In the genomic region with DNA sequence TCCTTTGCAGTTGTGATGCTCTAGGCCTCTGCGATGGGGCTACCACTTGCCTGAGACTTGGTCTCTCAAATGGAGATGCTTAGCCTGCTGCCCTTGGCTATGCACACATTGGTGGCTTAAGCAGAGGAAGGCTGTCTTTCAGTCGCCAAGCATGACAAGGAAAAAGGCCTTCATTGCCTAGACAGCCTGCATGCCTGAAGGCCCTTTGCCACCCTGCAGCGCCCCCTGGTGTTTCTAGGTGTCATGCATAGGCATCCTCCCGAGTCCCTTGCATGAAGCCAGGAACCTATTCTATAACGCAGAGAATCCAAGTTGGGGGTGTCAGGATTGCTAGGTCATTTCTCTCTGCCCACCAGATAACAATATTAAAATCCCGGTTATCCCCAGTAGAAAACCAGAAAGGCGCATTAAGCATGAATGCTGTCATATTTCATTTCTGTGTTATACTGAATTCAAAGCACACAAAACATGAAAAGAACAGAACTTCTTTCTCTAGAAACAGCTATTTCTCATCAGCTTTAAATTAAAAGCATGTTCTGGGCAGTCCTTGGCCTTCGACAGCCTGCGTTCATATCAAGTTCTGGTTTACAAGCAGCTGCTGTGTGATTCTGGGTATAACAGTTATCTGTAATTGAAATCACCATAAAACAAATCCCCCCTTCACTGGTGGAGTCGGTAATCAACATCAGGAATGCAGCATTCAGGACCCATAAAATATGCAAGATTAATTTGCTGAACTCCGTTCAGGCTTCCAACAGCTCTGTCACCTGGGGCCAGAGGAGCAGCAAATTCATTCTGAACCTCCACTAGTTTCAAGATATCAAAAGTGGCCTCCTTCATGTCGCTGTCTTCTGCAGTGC, we compare ENCODE assay signal across 8 cellular contexts. TPM values are rescaled to one million over a fixed set of nuclear protein-coding genes. Genes with fewer than 3 reads are reported as not detected.
A peak's percentile ranks its signal among the peaks of the same experiment; 100 is the strongest.
DNase-seq lines count a peak whose midpoint lies in the region; ATAC-seq and TF ChIP-seq lines count a peak whose summit lies in the region.

No MANE protein-coding gene starts in this region.

- CTCF ChIA-PET in activated CD4-positive, alpha-beta T cell treated with anti-CD3 and anti-CD28 coated beads for 36 hours (lab: Charles Lee), result interaction anchor here (0.7 to 1.0 kb wide), 2 partner anchors 8 to 658 kb away, joined by 3 read pairs; no protein-coding TSS in a partner anchor
- CTCF ChIA-PET in HEK293 (lab: Yijun Ruan, JAX), result interaction anchor here (0.6 to 1.4 kb wide), 17 partner anchors 8 to 691 kb away, joined by 3 to 14 read pairs (median 3); a partner anchor contains a TSS

- no peaks in the 10 kb centered on the region for H3K9me3 Mint-ChIP-seq in activated CD4-positive, alpha-beta T cell treated with anti-CD3 and anti-CD28 coated beads for 36 hours (ENCODE audit: low read depth)

- no peaks in the 10 kb centered on the region for H3K27me3 Mint-ChIP-seq in activated CD4-positive, alpha-beta T cell treated with anti-CD3 and anti-CD28 coated beads for 36 hours

- H3K36me3 ChIP-seq in HEK293 (ENCODE audit: control insufficient read depth in 2 of 2, insufficient read depth in 1 of 2, low read length in 2 of 2) (no peaks in the 10 kb centered on the region), lung (ENCODE audit: control insufficient read depth in 2 of 2, insufficient read depth in 2 of 2, low read length in 2 of 2) (no peaks in the 10 kb centered on the region)

- DNase-seq in activated CD4-positive, alpha-beta T cell treated with anti-CD3 and anti-CD28 coated beads for 36 hours, result peak; percentile 79
- no peak for DNase-seq in activated CD4-positive, alpha-beta T cell treated with anti-CD3 and anti-CD28 coated beads for 1 hour
- DNase-seq in NCI-H1092 (lab: John Stamatoyannopoulos, UW), result peak; percentile 61
- DNase-seq in SW480 (ENCODE audit: low spot score), result peak; percentile 65
- peak; percentile 17 for DNase-seq in dedifferentiated amniotic fluid mesenchymal stem cell (ENCODE audit: extremely low spot score)
- DNase-seq in lung (ENCODE audit: low spot score), result peak; percentile 76
- DNase-seq in substantia nigra (lab: John Stamatoyannopoulos, UW), result peak in 46 of 49 donors; percentile 2 to 87 (median 55)

- POLR2A ChIA-PET in activated CD4-positive, alpha-beta T cell treated with anti-CD3 and anti-CD28 coated beads for 36 hours (lab: Charles Lee), result no interaction called here
- POLR2A ChIA-PET in HEK293 (lab: Yijun Ruan, JAX), result no interaction called here

- intact Hi-C loops in activated CD4-positive, alpha-beta T cell treated with anti-CD3 and anti-CD28 coated beads for 36 hours (cut with DNase I, micrococcal nuclease), result loop anchor here in 1 of 2 experiments (2.0 to 10.0 kb wide), 2 partner anchors 176 to 540 kb away; no protein-coding TSS in a partner anchor

- no peaks in the 10 kb centered on the region for H3K9me3 ChIP-seq in HEK293 (ENCODE audit: control insufficient read depth, insufficient read depth, low read depth, low read length)
- peaks cover 0 to 2% of the 10 kb centered on the region in 2 donors for H3K9me3 ChIP-seq in lung (ENCODE audit: control insufficient read depth in 2 of 2, insufficient read depth in 1 of 2, low read length in 1 of 2)

- 47% methylated on average over 12 of the region's 12 CpGs for WGBS in lung, 2 donors

- H3K4me3 ChIP-seq in HEK293 (ENCODE audit: low read depth, low read length) (no peak overlapping the region), lung (no peak overlapping the region)

- H3K4me1 ChIP-seq in HEK293 (ENCODE audit: control insufficient read depth, insufficient read depth, low read length), result peaks cover 17% of the 10 kb centered on the region
- H3K4me1 ChIP-seq in lung (ENCODE audit: control insufficient read depth in 2 of 2, insufficient read depth in 2 of 2, low read length in 2 of 2), result no peaks in the 10 kb centered on the region

- H3K4me3 Mint-ChIP-seq in activated CD4-positive, alpha-beta T cell treated with anti-CD3 and anti-CD28 coated beads for 36 hours, result no peak overlapping the region

- no peaks in the 10 kb centered on the region for H3K36me3 Mint-ChIP-seq in activated CD4-positive, alpha-beta T cell treated with anti-CD3 and anti-CD28 coated beads for 36 hours (ENCODE audit: low read depth)

- no peaks in the 10 kb centered on the region for H3K4me1 Mint-ChIP-seq in activated CD4-positive, alpha-beta T cell treated with anti-CD3 and anti-CD28 coated beads for 36 hours

- TF ChIP-seq CTCF in HEK293 (tag by site-specific recombination; IDR thresholded peaks at IDR 0.05), result peak; percentile 85
- peak; percentile 21 for TF ChIP-seq CTCF in lung (IDR thresholded peaks at IDR 0.05; ENCODE audit: control extremely low read depth, extremely low read depth)

- H3K27ac ChIP-seq in HEK293 (ENCODE audit: extremely low read depth, low read depth, low read length) (no peak overlapping the region), lung (ENCODE audit: low read depth in 1 of 2, low read length in 1 of 2) (no peak overlapping the region), substantia nigra (ENCODE audit: low read depth, low read length, poor library complexity, severe bottlenecking) (no peak overlapping the region)

- no peak overlapping the region for H3K27ac Mint-ChIP-seq in activated CD4-positive, alpha-beta T cell treated with anti-CD3 and anti-CD28 coated beads for 36 hours

- H3K27me3 ChIP-seq in lung (ENCODE audit: control insufficient read depth, insufficient read depth), result no peaks in the 10 kb centered on the region

- ATAC-seq in activated CD4-positive, alpha-beta T cell treated with anti-CD3 and anti-CD28 coated beads for 36 hours, result no peak
- ATAC-seq in lung (ENCODE audit: insufficient read depth, low FRiP score), result no peak

TF ChIP-seq in HEK293, 187 proteins besides CTCF, POLR2A, EP300 and RAD21 (continues in another document):
- TF ChIP-seq, protein P1, sequence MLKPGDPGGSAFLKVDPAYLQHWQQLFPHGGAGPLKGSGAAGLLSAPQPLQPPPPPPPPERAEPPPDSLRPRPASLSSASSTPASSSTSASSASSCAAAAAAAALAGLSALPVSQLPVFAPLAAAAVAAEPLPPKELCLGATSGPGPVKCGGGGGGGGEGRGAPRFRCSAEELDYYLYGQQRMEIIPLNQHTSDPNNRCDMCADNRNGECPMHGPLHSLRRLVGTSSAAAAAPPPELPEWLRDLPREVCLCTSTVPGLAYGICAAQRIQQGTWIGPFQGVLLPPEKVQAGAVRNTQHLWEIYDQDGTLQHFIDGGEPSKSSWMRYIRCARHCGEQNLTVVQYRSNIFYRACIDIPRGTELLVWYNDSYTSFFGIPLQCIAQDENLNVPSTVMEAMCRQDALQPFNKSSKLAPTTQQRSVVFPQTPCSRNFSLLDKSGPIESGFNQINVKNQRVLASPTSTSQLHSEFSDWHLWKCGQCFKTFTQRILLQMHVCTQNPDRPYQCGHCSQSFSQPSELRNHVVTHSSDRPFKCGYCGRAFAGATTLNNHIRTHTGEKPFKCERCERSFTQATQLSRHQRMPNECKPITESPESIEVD (tag by site-specific recombination; IDR thresholded peaks at IDR 0.05), result 0 out of 2 replicates have a peak, but pooled peaks have one; percentile 8
- TF ChIP-seq MZF1 (tag by site-specific recombination; IDR thresholded peaks at IDR 0.05; ENCODE audit: borderline replicate concordance) (peak; percentile 59; the same call in 1 of the 2 replicates), ZBTB17 (tag by site-specific recombination; IDR thresholded peaks at IDR 0.05) (peak; percentile 52; the same call in 1 of the 2 replicates), ZNF274 (IDR thresholded peaks at IDR 0.05; ENCODE audit: low read length) (no peak), ZNF274 (tag by site-specific recombination; IDR thresholded peaks at IDR 0.05; ENCODE audit: borderline replicate concordance) (no peak), ZNF394 (tag by site-specific recombination; IDR thresholded peaks at IDR 0.05; ENCODE audit: borderline replicate concordance) (no peak), ZNF660 (tag by site-specific recombination; IDR thresholded peaks at IDR 0.05) (peak; percentile 66; the same call in 1 of the 2 replicates), FEZF1 (tag by site-specific recombination; IDR thresholded peaks at IDR 0.05) (peak; percentile 17; the same call in 1 of the 2 replicates), ZNF501 (tag by site-specific recombination; IDR thresholded peaks at IDR 0.05) (0 out of 2 replicates have a peak, but pooled peaks have one; percentile 31), ZNF76 (tag by site-specific recombination; IDR thresholded peaks at IDR 0.05; ENCODE audit: borderline replicate concordance, low read depth) (no peak), ZNF843 (tag by site-specific recombination; IDR thresholded peaks at IDR 0.05) (0 out of 2 replicates have a peak, but pooled peaks have one; percentile 43), GLIS1 (tag by site-specific recombination; IDR thresholded peaks at IDR 0.05) (peak; percentile 50)
- TF ChIP-seq, protein P2, sequence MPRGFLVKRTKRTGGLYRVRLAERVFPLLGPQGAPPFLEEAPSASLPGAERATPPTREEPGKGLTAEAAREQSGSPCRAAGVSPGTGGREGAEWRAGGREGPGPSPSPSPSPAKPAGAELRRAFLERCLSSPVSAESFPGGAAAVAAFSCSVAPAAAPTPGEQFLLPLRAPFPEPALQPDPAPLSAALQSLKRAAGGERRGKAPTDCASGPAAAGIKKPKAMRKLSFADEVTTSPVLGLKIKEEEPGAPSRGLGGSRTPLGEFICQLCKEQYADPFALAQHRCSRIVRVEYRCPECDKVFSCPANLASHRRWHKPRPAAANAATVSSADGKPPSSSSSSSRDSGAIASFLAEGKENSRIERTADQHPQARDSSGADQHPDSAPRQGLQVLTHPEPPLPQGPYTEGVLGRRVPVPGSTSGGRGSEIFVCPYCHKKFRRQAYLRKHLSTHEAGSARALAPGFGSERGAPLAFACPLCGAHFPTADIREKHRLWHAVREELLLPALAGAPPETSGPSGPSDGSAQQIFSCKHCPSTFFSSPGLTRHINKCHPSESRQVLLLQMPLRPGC (tag by site-specific recombination; IDR thresholded peaks at IDR 0.05), result 0 out of 2 replicates have a peak, but pooled peaks have one; percentile 17
- TF ChIP-seq, protein P3, sequence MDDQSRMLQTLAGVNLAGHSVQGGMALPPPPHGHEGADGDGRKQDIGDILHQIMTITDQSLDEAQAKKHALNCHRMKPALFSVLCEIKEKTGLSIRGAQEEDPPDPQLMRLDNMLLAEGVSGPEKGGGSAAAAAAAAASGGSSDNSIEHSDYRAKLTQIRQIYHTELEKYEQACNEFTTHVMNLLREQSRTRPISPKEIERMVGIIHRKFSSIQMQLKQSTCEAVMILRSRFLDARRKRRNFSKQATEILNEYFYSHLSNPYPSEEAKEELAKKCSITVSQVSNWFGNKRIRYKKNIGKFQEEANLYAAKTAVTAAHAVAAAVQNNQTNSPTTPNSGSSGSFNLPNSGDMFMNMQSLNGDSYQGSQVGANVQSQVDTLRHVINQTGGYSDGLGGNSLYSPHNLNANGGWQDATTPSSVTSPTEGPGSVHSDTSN (CRISPR knock-in tag; IDR thresholded peaks at IDR 0.05), result 0 out of 2 replicates have a peak, but pooled peaks have one; percentile 31

RNA-seq across cellular contexts. Expression of a gene that starts 59.7 kb away (rescaled TPM):
- not detected for total RNA-seq in activated CD4-positive, alpha-beta T cell treated with anti-CD3 and anti-CD28 coated beads for 36 hours
- not detected for total RNA-seq in lung
- polyA plus RNA-seq in lung, result not detected
